Comparison of ENCODE assay signal across 12 cellular contexts in genomic region chr18:10033038-10033437, GRCh38.
DNase-seq lines count a peak whose midpoint lies in the region; ATAC-seq and TF ChIP-seq lines count a peak whose summit lies in the region.
"Had no signal": no experiment of that assay in that cellular context is flagged by ENCODE, and none has a peak within 500 bp of the region (broad histone marks: within the 10 kb centered on the region; RNA-seq: fewer than 3 reads in every experiment).

No MANE protein-coding gene starts in this region.

- H3K36me3 ChIP-seq in body of pancreas (replicated peaks in 1 of 2; ENCODE audit: insufficient read depth in 1 of 2, low read depth in 2 of 2) (no peaks in the 10 kb centered on the region), mucosa of stomach (ENCODE audit: control insufficient read depth, insufficient read depth, low read length) (no peaks in the 10 kb centered on the region), tibial artery (no peaks in the 10 kb centered on the region), vagina (no peaks in the 10 kb centered on the region), mucosa of descending colon (ENCODE audit: low read depth) (no peaks in the 10 kb centered on the region)
- H3K36me3 ChIP-seq: transverse colon had no signal

- H3K4me3 ChIP-seq in body of pancreas: no peak overlapping the region
- no peak overlapping the region for H3K4me3 ChIP-seq in mucosa of stomach (ENCODE audit: low read length)
- peak overlapping the region; percentile 23 to 29 for H3K4me3 ChIP-seq in tibial artery
- no peak overlapping the region for H3K4me3 ChIP-seq in vagina
- no peak overlapping the region for H3K4me3 ChIP-seq in mucosa of descending colon

- no peaks in the 10 kb centered on the region for H3K9me3 ChIP-seq in body of pancreas
- no peaks in the 10 kb centered on the region for H3K9me3 ChIP-seq in mucosa of stomach (ENCODE audit: control insufficient read depth, low read length)
- no peaks in the 10 kb centered on the region for H3K9me3 ChIP-seq in tibial artery
- no peaks in the 10 kb centered on the region for H3K9me3 ChIP-seq in vagina
- no peaks in the 10 kb centered on the region for H3K9me3 ChIP-seq in mucosa of descending colon
- H3K9me3 ChIP-seq: transverse colon had no signal

- ATAC-seq in body of pancreas: peak; percentile 67
- no peak for ATAC-seq in mucosa of descending colon

- peaks cover 4% of the 10 kb centered on the region for H3K4me1 Mint-ChIP-seq in activated naive CD4-positive, alpha-beta T cell treated with anti-CD3 and anti-CD28 coated beads, Interleukin-2, amount 50 U/mL, for 24 hours
- H3K4me1 Mint-ChIP-seq in glutamatergic neuron (ENCODE audit: low read depth, unreplicated experiment): peaks cover 23% of the 10 kb centered on the region

- no peak overlapping the region for H3K27ac Mint-ChIP-seq in activated naive CD4-positive, alpha-beta T cell treated with anti-CD3 and anti-CD28 coated beads, Interleukin-2, amount 50 U/mL, for 24 hours
- no peak overlapping the region for H3K27ac Mint-ChIP-seq in glutamatergic neuron (ENCODE audit: unreplicated experiment)
- H3K27ac Mint-ChIP-seq: HFFc6 had no signal

- no peak for TF ChIP-seq CTCF in body of pancreas (IDR thresholded peaks at IDR 0.05)
- no peak for TF ChIP-seq CTCF in tibial artery (IDR thresholded peaks at IDR 0.05)
- no peak for TF ChIP-seq CTCF in vagina (IDR thresholded peaks at IDR 0.05)
- TF ChIP-seq CTCF in mucosa of descending colon (IDR thresholded peaks at IDR 0.05): no peak
- no peak for TF ChIP-seq CTCF in glutamatergic neuron (IDR thresholded peaks at IDR 0.05; ENCODE audit: partially characterized antibody, unreplicated experiment)

- intact Hi-C loops in body of pancreas (cut with DNase I): no loop called here
- intact Hi-C loops in tibial artery (cut with DNase I; ENCODE audit: low total_unique reads): no loop called here
- intact Hi-C loops in vagina (cut with DNase I): no loop called here
- intact Hi-C loops in mucosa of descending colon (cut with DNase I, micrococcal nuclease): no loop called here

- no peaks in the 10 kb centered on the region for H3K9me3 Mint-ChIP-seq in activated naive CD4-positive, alpha-beta T cell treated with anti-CD3 and anti-CD28 coated beads, Interleukin-2, amount 50 U/mL, for 24 hours
- H3K9me3 Mint-ChIP-seq in glutamatergic neuron (ENCODE audit: unreplicated experiment): no peaks in the 10 kb centered on the region
- H3K9me3 Mint-ChIP-seq: HFFc6 had no signal

- peaks cover 18% of the 10 kb centered on the region for H3K27me3 Mint-ChIP-seq in activated naive CD4-positive, alpha-beta T cell treated with anti-CD3 and anti-CD28 coated beads, Interleukin-2, amount 50 U/mL, for 24 hours
- H3K27me3 Mint-ChIP-seq in glutamatergic neuron (ENCODE audit: unreplicated experiment): peaks cover 7% of the 10 kb centered on the region

- no peak for DNase-seq in activated naive CD4-positive, alpha-beta T cell treated with anti-CD3 and anti-CD28 coated beads, Interleukin-2, amount 50 U/mL, for 16 hours
- DNase-seq in body of pancreas (peak; percentile 72 to 86 (median 75)), tibial artery (no peak), vagina (ENCODE audit: extremely low spot score in 2 of 2) (no peak), mucosa of descending colon (no peak), glutamatergic neuron (no peak)
- DNase-seq: ACHN; effector memory CD4-positive, alpha-beta T cell; HFFc6; transverse colon had no signal

- TF ChIP-seq POLR2A in body of pancreas (IDR thresholded peaks at IDR 0.05) (no peak), vagina (IDR thresholded peaks at IDR 0.05) (no peak)

- H3K4me1 ChIP-seq in body of pancreas: peaks cover 62% of the 10 kb centered on the region
- H3K4me1 ChIP-seq in mucosa of stomach (ENCODE audit: control insufficient read depth, insufficient read depth, low read length): peaks cover 16% of the 10 kb centered on the region
- peaks cover 0 to 32% (median 23%) of the 10 kb centered on the region in 4 donors for H3K4me1 ChIP-seq in tibial artery
- H3K4me1 ChIP-seq in vagina: peaks cover 28% of the 10 kb centered on the region
- H3K4me1 ChIP-seq in mucosa of descending colon (ENCODE audit: low read depth): no peaks in the 10 kb centered on the region

- H3K9ac ChIP-seq in mucosa of stomach (ENCODE audit: low read length): peak overlapping the region; percentile 17

- peak overlapping the region; percentile 36 for H3K4me3 Mint-ChIP-seq in activated naive CD4-positive, alpha-beta T cell treated with anti-CD3 and anti-CD28 coated beads, Interleukin-2, amount 50 U/mL, for 24 hours
- H3K4me3 Mint-ChIP-seq in glutamatergic neuron (ENCODE audit: unreplicated experiment): no peak overlapping the region
- H3K4me3 Mint-ChIP-seq: HFFc6 had no signal

- H3K27me3 ChIP-seq in body of pancreas (no peaks in the 10 kb centered on the region), mucosa of stomach (ENCODE audit: control insufficient read depth, insufficient read depth, low read length) (no peaks in the 10 kb centered on the region), tibial artery (no peaks in the 10 kb centered on the region), vagina (no peaks in the 10 kb centered on the region)
- H3K27me3 ChIP-seq: transverse colon had no signal

- H3K27ac ChIP-seq in body of pancreas (peak overlapping the region; percentile 86 to 90 (median 88)), tibial artery (peak overlapping the region; percentile 68 to 75), vagina (no peak overlapping the region)
- H3K27ac ChIP-seq: transverse colon had no signal

- H3K36me3 Mint-ChIP-seq in activated naive CD4-positive, alpha-beta T cell treated with anti-CD3 and anti-CD28 coated beads, Interleukin-2, amount 50 U/mL, for 24 hours: no peaks in the 10 kb centered on the region
- H3K36me3 Mint-ChIP-seq in glutamatergic neuron (ENCODE audit: unreplicated experiment): peaks cover 6% of the 10 kb centered on the region

- WGBS in body of pancreas, 2 donors: 13 to 43% methylated on average over 7 to 9 of the region's 9 CpGs

Comparison
In these comparisons a context has a peak if more than half of its experiments do, and no peak if none do; other contexts are left out.
1. DNase-seq: peak in body of pancreas (4 of 4); none in activated naive CD4-positive, alpha-beta T cell treated with anti-CD3 and anti-CD28 coated beads, Interleukin-2, amount 50 U/mL, for 16 hours (single experiment), tibial artery (0 of 2), vagina (0 of 2), mucosa of descending colon (0 of 3) and glutamatergic neuron (single experiment).
2. H3K4me3 ChIP-seq: peak in tibial artery (2 of 2); none in body of pancreas (0 of 2), mucosa of stomach (single experiment), vagina (0 of 2) and mucosa of descending colon (single experiment).